ENCODE assay signal across 11 cellular contexts in genomic region chr4:185634066-185634652, GRCh38.
A peak's percentile ranks its signal among the peaks of the same experiment; 100 is the strongest.
DNase-seq lines count a peak whose midpoint lies in the region; ATAC-seq, FAIRE-seq and TF ChIP-seq lines count a peak whose summit lies in the region.
"Had no signal": no experiment of that assay in that cellular context is flagged by ENCODE, and none has a peak within 500 bp of the region (broad histone marks: within the 10 kb centered on the region; RNA-seq: fewer than 3 reads in every experiment).

No MANE protein-coding gene starts in this region.

- H3K4me2 ChIP-seq in Karpas-422 (ENCODE audit: low read depth, low read length, poor library complexity, severe bottlenecking) (no peak overlapping the region), mammary epithelial cell (ENCODE audit: insufficient read depth, low read depth, low read length) (no peak overlapping the region)

- H3K9me3 ChIP-seq in Karpas-422 (ENCODE audit: low read length) (no peaks in the 10 kb centered on the region), mammary epithelial cell (replicated peaks; ENCODE audit: insufficient read depth, low read length) (no peaks in the 10 kb centered on the region), MG63 (0 out of 2 replicates have a peak, but pooled peaks cover 3% of the 10 kb centered on the region)

- H3K27ac Mint-ChIP-seq in nephron progenitor cell, result no peak overlapping the region
- H3K27ac Mint-ChIP-seq: activated naive CD8-positive, alpha-beta T cell treated with anti-CD3 and anti-CD28 coated beads for 36 hours had no signal

- H3K9ac ChIP-seq in Karpas-422 (ENCODE audit: low read length), result no peak overlapping the region
- H3K9ac ChIP-seq in mammary epithelial cell (ENCODE audit: insufficient read depth, low read length), result no peak overlapping the region

- no peak overlapping the region for H3K4me3 ChIP-seq in Karpas-422 (ENCODE audit: low read length)
- no peak overlapping the region for H3K4me3 ChIP-seq in mammary epithelial cell (replicated peaks in 1 of 3; ENCODE audit: insufficient read depth in 1 of 3, low read depth in 2 of 3, low read length in 3 of 3)
- no peak overlapping the region for H3K4me3 ChIP-seq in MG63

- H3K9me3 Mint-ChIP-seq in nephron progenitor cell, result no peaks in the 10 kb centered on the region
- H3K9me3 Mint-ChIP-seq: activated naive CD8-positive, alpha-beta T cell treated with anti-CD3 and anti-CD28 coated beads for 36 hours had no signal

- BruUV-seq in mammary epithelial cell (replicated peaks; lab: Mats Ljungman, UMichigan), result no TSS peak

- no peaks in the 10 kb centered on the region for H3K79me2 ChIP-seq in Karpas-422 (ENCODE audit: low read length)
- H3K79me2 ChIP-seq in mammary epithelial cell (ENCODE audit: insufficient read depth, low read length), result no peaks in the 10 kb centered on the region

- 79% methylated on average over 3 of the region's 3 CpGs for WGBS in mammary epithelial cell (ENCODE audit: low coverage, missing lambda C conversion rate)

- H3K36me3 Mint-ChIP-seq in nephron progenitor cell (ENCODE audit: low read depth), result no peaks in the 10 kb centered on the region
- H3K36me3 Mint-ChIP-seq: activated naive CD8-positive, alpha-beta T cell treated with anti-CD3 and anti-CD28 coated beads for 36 hours had no signal

- DNase-seq in D721Med (ENCODE audit: insufficient read length, low spot score), result no peak
- DNase-seq in Karpas-422, result peak; percentile 54
- DNase-seq in mammary epithelial cell, result no peak
- DNase-seq in nephron progenitor cell, result no peak
- DNase-seq in MG63, result no peak
- no peak for DNase-seq in NCI-H69 (lab: John Stamatoyannopoulos, UW)
- no peak for DNase-seq in HK-2 (ENCODE audit: unreplicated experiment)
- DNase-seq: activated naive CD8-positive, alpha-beta T cell treated with anti-CD3 and anti-CD28 coated beads for 36 hours; left cardiac atrium; stimulated activated CD4-positive, alpha-beta T cell treated with anti-CD3 and anti-CD28 coated beads, Interleukin-4, amount 100 ng/mL, for 4 hours had no signal

- no peaks in the 10 kb centered on the region for H3K4me1 ChIP-seq in Karpas-422 (ENCODE audit: low read length)
- no peaks in the 10 kb centered on the region for H3K4me1 ChIP-seq in mammary epithelial cell (ENCODE audit: insufficient read depth, low read length)

- H2AFZ ChIP-seq in Karpas-422 (ENCODE audit: low read length), result no peak overlapping the region
- no peak overlapping the region for H2AFZ ChIP-seq in mammary epithelial cell (ENCODE audit: low read depth, low read length)

- no peaks in the 10 kb centered on the region for H3K9me2 ChIP-seq in Karpas-422 (replicated peaks; ENCODE audit: insufficient read depth, low read length)

- H4K20me1 ChIP-seq in Karpas-422 (ENCODE audit: insufficient read depth, low read depth, low read length) (no peaks in the 10 kb centered on the region), mammary epithelial cell (ENCODE audit: insufficient read depth, low read length) (no peaks in the 10 kb centered on the region)

- no peak overlapping the region for H3K4me3 Mint-ChIP-seq in nephron progenitor cell
- H3K4me3 Mint-ChIP-seq: activated naive CD8-positive, alpha-beta T cell treated with anti-CD3 and anti-CD28 coated beads for 36 hours had no signal

- dilution Hi-C loops in mammary epithelial cell (cut with HindIII; ENCODE audit: low sequenced_read_pairs), result no loop called here

- H3K4me1 Mint-ChIP-seq in nephron progenitor cell, result no peaks in the 10 kb centered on the region

- FAIRE-seq in D721Med (lab: Jason Lieb, UNC), result no peak

- H3K27me3 Mint-ChIP-seq in nephron progenitor cell (ENCODE audit: low read depth, poor library complexity), result peaks cover 5% of the 10 kb centered on the region

- no peaks in the 10 kb centered on the region for H3K36me3 ChIP-seq in Karpas-422 (ENCODE audit: insufficient read depth, low read length)
- H3K36me3 ChIP-seq in mammary epithelial cell (ENCODE audit: insufficient read depth, low read length), result no peaks in the 10 kb centered on the region
- no peaks in the 10 kb centered on the region for H3K36me3 ChIP-seq in MG63

- peak; percentile 29 for TF ChIP-seq CTCF in D721Med (IDR thresholded peaks at IDR 0.05; ENCODE audit: insufficient read depth, missing control alignments)
- peak; percentile 44 to 50 for TF ChIP-seq CTCF in mammary epithelial cell (conservative IDR thresholded peaks at IDR 0.05 in 1 of 2, IDR thresholded peaks at IDR 0.05 in 1 of 2; ENCODE audit: extremely low read depth in 1 of 2, insufficient read depth in 1 of 2, low read depth in 1 of 2, low read length in 2 of 2)
- peak; percentile 55 for TF ChIP-seq CTCF in nephron progenitor cell (IDR thresholded peaks at IDR 0.05)

- intact Hi-C loops in mammary epithelial cell (cut with micrococcal nuclease), result no loop called here

- H3K27ac ChIP-seq in Karpas-422 (ENCODE audit: low read length) (no peak overlapping the region), mammary epithelial cell (ENCODE audit: insufficient read depth, low read depth, low read length) (no peak overlapping the region)

- in situ Hi-C loops in mammary epithelial cell (cut with MboI; ENCODE audit: low sequenced_read_pairs in 2 of 2), result no loop called here

- CTCF ChIA-PET in mammary epithelial cell (lab: Charles Lee; ENCODE audit: low non-redundant PET), result no interaction called here

- ATAC-seq in HG03439 (IDR thresholded peaks at IDR 0.05; ENCODE audit: unreplicated experiment), result no peak
- ATAC-seq: left cardiac atrium had no signal

- H3K27me3 ChIP-seq in Karpas-422 (ENCODE audit: low read length), result no peaks in the 10 kb centered on the region
- H3K27me3 ChIP-seq in mammary epithelial cell (ENCODE audit: insufficient read depth, low read length), result no peaks in the 10 kb centered on the region
- no peaks in the 10 kb centered on the region for H3K27me3 ChIP-seq in MG63
